Comparison of ENCODE assay signal across 8 cellular contexts in the genomic region with DNA sequence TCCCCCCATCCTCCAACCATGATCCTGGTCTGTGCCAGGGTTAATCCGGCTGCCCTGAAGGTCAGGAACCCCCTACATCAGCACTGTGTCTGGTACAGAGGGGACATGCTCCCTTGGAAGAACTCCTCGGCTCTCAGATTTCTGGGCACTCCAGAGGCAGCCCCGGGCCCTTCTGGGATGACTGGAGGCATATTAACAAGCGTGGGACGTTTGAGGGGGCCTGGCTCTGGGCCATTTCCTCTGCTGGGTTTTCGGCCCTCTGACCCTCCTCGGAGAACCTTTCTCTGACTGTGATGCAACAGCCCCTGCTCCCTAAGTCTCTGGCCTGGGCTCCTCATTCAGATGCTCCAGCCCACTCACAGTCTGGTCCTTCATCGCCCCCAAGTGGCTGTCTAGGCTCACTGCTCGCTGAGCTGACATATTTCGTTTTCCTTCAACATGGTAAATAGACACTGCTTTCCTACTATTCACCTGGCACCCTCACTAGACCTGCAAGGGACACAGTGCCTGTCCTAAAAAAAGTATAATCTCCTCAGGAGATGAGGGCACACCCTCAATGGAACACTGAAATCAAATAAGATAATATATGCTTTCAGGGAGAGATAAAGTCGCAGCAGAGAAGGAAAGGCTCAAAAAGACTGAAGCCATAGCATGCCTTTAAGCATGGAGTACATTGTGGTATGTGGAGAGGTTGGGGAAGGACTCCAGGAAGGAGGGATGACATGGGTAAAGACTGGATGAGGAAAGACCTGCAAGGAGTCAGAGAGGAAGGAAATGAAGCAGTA.
A peak's percentile ranks its signal among the peaks of the same experiment; 100 is the strongest.
DNase-seq lines count a peak whose midpoint lies in the region; ATAC-seq and TF ChIP-seq lines count a peak whose summit lies in the region.

No MANE protein-coding gene starts in this region.

- H3K27ac Mint-ChIP-seq in activated CD8-positive, alpha-beta memory T cell treated with anti-CD3 and anti-CD28 coated beads, Interleukin-2, amount 10 ng/mL, durations not matched to agents 7 days and 5 days = no peak overlapping the region
- H3K27ac Mint-ChIP-seq in MCF 10A (ENCODE audit: low read depth, unreplicated experiment) = no peak overlapping the region

- DNase-seq in activated CD8-positive, alpha-beta memory T cell treated with anti-CD3 and anti-CD28 coated beads, Interleukin-2, amount 10 ng/mL, durations not matched to agents 7 days and 5 days = peak; percentile 54
- no peak for DNase-seq in activated CD8-positive, alpha-beta memory T cell treated with anti-CD3 and anti-CD28 coated beads for 24 hours
- DNase-seq in HuH-7 (ENCODE audit: low spot score) (peak; percentile 69), OCI-M1 (lab: John Stamatoyannopoulos, UW) (peak; percentile 75), MCF 10A (ENCODE audit: unreplicated experiment) (peak; percentile 89), iris pigment epithelial cell (ENCODE audit: low read depth) (peak; percentile 64)
- DNase-seq in stimulated activated CD8-positive, alpha-beta memory T cell treated with anti-CD3 and anti-CD28 coated beads, Interleukin-2, amount 100 ng/mL, for 48 hours (ENCODE audit: low read depth in 2 of 2) = peak; percentile 3 to 17

- BruUV-seq in MCF 10A (replicated peaks; lab: Mats Ljungman, UMichigan) = no TSS peak

- H3K4me3 Mint-ChIP-seq in activated CD8-positive, alpha-beta memory T cell treated with anti-CD3 and anti-CD28 coated beads, Interleukin-2, amount 10 ng/mL, durations not matched to agents 7 days and 5 days = no peak overlapping the region
- no peak overlapping the region for H3K4me3 Mint-ChIP-seq in MCF 10A (ENCODE audit: unreplicated experiment)

- no peaks in the 10 kb centered on the region for H3K27me3 Mint-ChIP-seq in activated CD8-positive, alpha-beta memory T cell treated with anti-CD3 and anti-CD28 coated beads, Interleukin-2, amount 10 ng/mL, durations not matched to agents 7 days and 5 days
- peaks cover 49% of the 10 kb centered on the region for H3K27me3 Mint-ChIP-seq in MCF 10A (ENCODE audit: insufficient read depth, unreplicated experiment)

- peak; percentile 51 for ATAC-seq in activated CD8-positive, alpha-beta memory T cell treated with anti-CD3 and anti-CD28 coated beads, Interleukin-2, amount 10 ng/mL, durations not matched to agents 7 days and 5 days
- peak; percentile 81 for ATAC-seq in GM21528 (IDR thresholded peaks at IDR 0.05; ENCODE audit: low FRiP score, unreplicated experiment)

- intact Hi-C loops in MCF 10A (cut with micrococcal nuclease) = loop anchor here (1.0 kb wide), 4 partner anchors 345 to 521 kb away; no protein-coding TSS in a partner anchor

- POLR2A ChIA-PET in MCF 10A (lab: Yijun Ruan, JAX) = interaction anchor here (0.6 kb wide), 1 partner anchor 309 kb away, joined by 4 read pairs; no protein-coding TSS in a partner anchor

- CTCF ChIA-PET in activated CD8-positive, alpha-beta memory T cell treated with anti-CD3 and anti-CD28 coated beads, Interleukin-2, amount 10 ng/mL, durations not matched to agents 7 days and 5 days (lab: Charles Lee) = interaction anchor here (0.7 to 2.4 kb wide), 3 partner anchors 38 to 520 kb away, joined by 3 to 11 read pairs (median 8); no protein-coding TSS in a partner anchor
- CTCF ChIA-PET in MCF 10A (lab: Yijun Ruan, JAX) = interaction anchor here (0.6 to 7.3 kb wide), 39 partner anchors 9 to 782 kb away, joined by 3 to 136 read pairs (median 4); partner anchors contain the start of gene TRPC7

- H3K36me3 Mint-ChIP-seq in activated CD8-positive, alpha-beta memory T cell treated with anti-CD3 and anti-CD28 coated beads, Interleukin-2, amount 10 ng/mL, durations not matched to agents 7 days and 5 days = no peaks in the 10 kb centered on the region
- H3K36me3 Mint-ChIP-seq in MCF 10A (ENCODE audit: insufficient read depth, unreplicated experiment) = no peaks in the 10 kb centered on the region

- TF ChIP-seq CTCF in MCF 10A (IDR thresholded peaks at IDR 0.05; ENCODE audit: unreplicated experiment) = peak; percentile 96

- no peaks in the 10 kb centered on the region for H3K9me3 Mint-ChIP-seq in activated CD8-positive, alpha-beta memory T cell treated with anti-CD3 and anti-CD28 coated beads, Interleukin-2, amount 10 ng/mL, durations not matched to agents 7 days and 5 days (ENCODE audit: low read depth)
- H3K9me3 Mint-ChIP-seq in MCF 10A (ENCODE audit: unreplicated experiment) = no peaks in the 10 kb centered on the region

- H3K4me1 Mint-ChIP-seq in activated CD8-positive, alpha-beta memory T cell treated with anti-CD3 and anti-CD28 coated beads, Interleukin-2, amount 10 ng/mL, durations not matched to agents 7 days and 5 days = peaks cover 6% of the 10 kb centered on the region
- peaks cover 5% of the 10 kb centered on the region for H3K4me1 Mint-ChIP-seq in MCF 10A (ENCODE audit: insufficient read depth, unreplicated experiment)
